Comparison of ENCODE assay signal across 28 cellular contexts in the genomic region with DNA sequence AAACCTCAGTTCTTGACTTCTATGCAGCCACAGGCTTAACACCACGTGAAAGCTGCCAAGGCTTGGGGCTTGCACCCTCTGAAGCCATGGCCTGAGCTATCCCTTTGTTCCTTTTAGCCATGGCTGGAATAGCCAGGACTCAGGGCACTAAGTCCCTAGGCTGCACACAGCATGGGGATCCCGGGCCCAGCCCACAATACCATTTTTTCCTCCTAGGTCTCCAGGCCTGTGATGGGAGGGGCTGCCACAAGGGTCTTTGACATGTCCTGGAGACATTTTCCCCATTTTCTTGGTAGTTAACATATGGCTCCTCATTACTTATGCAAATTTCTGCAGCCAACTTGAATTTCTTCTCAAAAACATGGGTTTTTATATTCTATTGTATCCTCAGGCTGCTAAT.
"Had no signal": no experiment of that assay in that cellular context is flagged by ENCODE, and none has a peak within 500 bp of the region (broad histone marks: within the 10 kb centered on the region; RNA-seq: fewer than 3 reads in every experiment).

No MANE protein-coding gene starts in this region.

- H3K36me3 Mint-ChIP-seq: stimulated activated effector memory CD8-positive, alpha-beta T cell treated with anti-CD3 and anti-CD28 coated beads, Interleukin-12 subunit alpha, Interleukin-12 subunit beta, amount 100 ng/mL, for 72 hours; stimulated activated memory B cell treated with anti-CD40 and anti-IgM and Interleukin-4, amounts not matched to agents 10 μg/mL and 1 μg/mL and 100 μg/mL, for 72 hours; type B pancreatic cell had no signal

- H3K36me3 ChIP-seq: stomach, suprapubic skin, thoracic aorta, thyroid gland, tibial artery, tibial nerve, transverse colon, upper lobe of left lung, upper lobe of right lung, uterus, vagina had no signal

- FAIRE-seq: urothelium cell line had no signal

- H3K27ac Mint-ChIP-seq: stimulated activated effector memory CD8-positive, alpha-beta T cell treated with anti-CD3 and anti-CD28 coated beads, Interleukin-12 subunit alpha, Interleukin-12 subunit beta, amount 100 ng/mL, for 72 hours; stimulated activated memory B cell treated with anti-CD40 and anti-IgM and Interleukin-4, amounts not matched to agents 10 μg/mL and 1 μg/mL and 100 μg/mL, for 72 hours; stimulated activated naive B cell treated with anti-CD40 and anti-IgM and Interleukin-4, amounts not matched to agents 10 μg/mL and 1 μg/mL and 100 μg/mL, for 72 hours; stimulated activated naive CD8-positive, alpha-beta T cell treated with anti-CD3 and anti-CD28 coated beads, Interleukin-15, amount 100 ng/mL, for 72 hours; type B pancreatic cell had no signal

- H3K27me3 ChIP-seq: stomach, suprapubic skin, testis, thyroid gland, tibial artery, tibial nerve, transverse colon, upper lobe of left lung, upper lobe of right lung, uterus, vagina had no signal

- H3K9me3 ChIP-seq: suprapubic skin, testis, thoracic aorta, thyroid gland, tibial artery, transverse colon, upper lobe of right lung, uterus, vagina had no signal

- H3K4me3 Mint-ChIP-seq: stimulated activated effector memory CD8-positive, alpha-beta T cell treated with anti-CD3 and anti-CD28 coated beads, Interleukin-12 subunit alpha, Interleukin-12 subunit beta, amount 100 ng/mL, for 72 hours; stimulated activated memory B cell treated with anti-CD40 and anti-IgM and Interleukin-4, amounts not matched to agents 10 μg/mL and 1 μg/mL and 100 μg/mL, for 72 hours; stimulated activated naive B cell treated with anti-CD40 and anti-IgM and Interleukin-4, amounts not matched to agents 10 μg/mL and 1 μg/mL and 100 μg/mL, for 72 hours; stimulated activated naive CD8-positive, alpha-beta T cell treated with anti-CD3 and anti-CD28 coated beads, Interleukin-15, amount 100 ng/mL, for 72 hours; stimulated activated naive CD8-positive, alpha-beta T cell treated with anti-CD3 and anti-CD28 coated beads, Interleukin-15, Interleukin-2, amounts not matched to agents 100 ng/mL and 50 ng/mL, for 24 hours; type B pancreatic cell had no signal

- ATAC-seq: stimulated activated effector memory CD8-positive, alpha-beta T cell treated with anti-CD3 and anti-CD28 coated beads, Interleukin-12 subunit alpha, Interleukin-12 subunit beta, amount 100 ng/mL, for 72 hours; stimulated activated memory B cell treated with anti-CD40 and anti-IgM and Interleukin-4, amounts not matched to agents 10 μg/mL and 1 μg/mL and 100 μg/mL, for 72 hours; stimulated activated naive B cell treated with anti-CD40 and anti-IgM and Interleukin-4, amounts not matched to agents 10 μg/mL and 1 μg/mL and 100 μg/mL, for 72 hours; stimulated activated naive CD8-positive, alpha-beta T cell treated with anti-CD3 and anti-CD28 coated beads, Interleukin-15, amount 100 ng/mL, for 72 hours; stimulated activated naive CD8-positive, alpha-beta T cell treated with anti-CD3 and anti-CD28 coated beads, Interleukin-15, Interleukin-2, amounts not matched to agents 100 U/mL and 50 U/mL, for 24 hours; upper lobe of right lung had no signal

- DNase-seq: stimulated activated CD4-positive, alpha-beta T cell treated with anti-CD3 and anti-CD28 coated beads, Interleukin-2, amount 100 ng/mL, for 48 hours; stimulated activated CD4-positive, alpha-beta T cell treated with anti-CD3 and anti-CD28 coated beads, Interleukin-4, amount 100 ng/mL, for 1 hour; stimulated activated CD4-positive, alpha-beta T cell treated with anti-CD3 and anti-CD28 coated beads, Interleukin-4, amount 100 ng/mL, for 24 hours; stimulated activated CD4-positive, alpha-beta T cell treated with anti-CD3 and anti-CD28 coated beads, Interleukin-4, amount 100 ng/mL, for 4 hours; stimulated activated CD8-positive, alpha-beta memory T cell treated with anti-CD3 and anti-CD28 coated beads, Interleukin-4, amount 100 ng/mL, for 48 hours; stimulated activated naive B cell treated with anti-CD40 and anti-IgM and Interleukin-4, amounts not matched to agents 10 μg/mL and 1 μg/mL and 100 μg/mL, for 72 hours; stimulated activated naive CD4-positive, alpha-beta T cell; stimulated activated naive CD4-positive, alpha-beta T cell treated with Interleukin-2 at 50 U/mL for 16 hours; stimulated activated naive CD8-positive, alpha-beta T cell treated with anti-CD3 and anti-CD28 coated beads, Interleukin-15, amount 100 ng/mL, for 72 hours; stimulated activated naive CD8-positive, alpha-beta T cell treated with anti-CD3 and anti-CD28 coated beads, Interleukin-15, Interleukin-2, amounts not matched to agents 100 U/mL and 50 U/mL, for 24 hours; stomach; substantia nigra; testis; thyroid gland; tibial artery; transverse colon; upper lobe of left lung; upper lobe of right lung; uterus had no signal

- H3K4me1 Mint-ChIP-seq: stimulated activated effector memory CD8-positive, alpha-beta T cell treated with anti-CD3 and anti-CD28 coated beads, Interleukin-12 subunit alpha, Interleukin-12 subunit beta, amount 100 ng/mL, for 72 hours; stimulated activated memory B cell treated with anti-CD40 and anti-IgM and Interleukin-4, amounts not matched to agents 10 μg/mL and 1 μg/mL and 100 μg/mL, for 72 hours; stimulated activated naive B cell treated with anti-CD40 and anti-IgM and Interleukin-4, amounts not matched to agents 10 μg/mL and 1 μg/mL and 100 μg/mL, for 72 hours; stimulated activated naive CD8-positive, alpha-beta T cell treated with anti-CD3 and anti-CD28 coated beads, Interleukin-15, amount 100 ng/mL, for 72 hours had no signal

- H3K4me3 ChIP-seq: stomach, suprapubic skin, testis, thoracic aorta, thyroid gland, tibial artery, tibial nerve, transverse colon, upper lobe of left lung, upper lobe of right lung, uterus, vagina had no signal

- H3K4me1 ChIP-seq: stomach, suprapubic skin, testis, tibial artery, tibial nerve, transverse colon, upper lobe of left lung, upper lobe of right lung, uterus, vagina had no signal

- H3K27me3 Mint-ChIP-seq: stimulated activated memory B cell treated with anti-CD40 and anti-IgM and Interleukin-4, amounts not matched to agents 10 μg/mL and 1 μg/mL and 100 μg/mL, for 72 hours; stimulated activated naive B cell treated with anti-CD40 and anti-IgM and Interleukin-4, amounts not matched to agents 10 μg/mL and 1 μg/mL and 100 μg/mL, for 72 hours; type B pancreatic cell had no signal

- H3K27ac ChIP-seq: stomach, suprapubic skin, testis, thoracic aorta, thyroid gland, tibial artery, tibial nerve, transverse colon, upper lobe of left lung, upper lobe of right lung, uterus, vagina had no signal
